In genomic region chr5:79563247-79563590, GRCh38 we compare ENCODE assay signal across 15 cellular contexts.
"Had no signal": no experiment of that assay in that cellular context is flagged by ENCODE, and none has a peak within 500 bp of the region (broad histone marks: within the 10 kb centered on the region; RNA-seq: fewer than 3 reads in every experiment).

No MANE protein-coding gene starts in this region.

- H3K27me3 Mint-ChIP-seq: activated CD4-positive, alpha-beta T cell treated with anti-CD3 and anti-CD28 coated beads, Interleukin-2, amount 10 ng/mL, durations not matched to agents 24 days and 14 days; stimulated activated naive CD8-positive, alpha-beta T cell treated with anti-CD3 and anti-CD28 coated beads, Interleukin-15, amount 100 ng/mL, for 72 hours had no signal

- H3K4me3 Mint-ChIP-seq: activated B cell treated with CpG ODN at 0.5 μM for 24 hours; activated CD4-positive, alpha-beta T cell treated with anti-CD3 and anti-CD28 coated beads, Interleukin-2, amount 10 ng/mL, durations not matched to agents 24 days and 14 days; naive B cell had no signal

- DNase-seq: activated B cell treated with CpG ODN at 0.5 μM for 24 hours; activated CD4-positive, alpha-beta T cell treated with anti-CD3 and anti-CD28 coated beads, Interleukin-2, amount 10 ng/mL, durations not matched to agents 24 days and 14 days; activated naive CD4-positive, alpha-beta T cell; adrenal gland; dorsolateral prefrontal cortex; erythroblast; left lung; mammary epithelial cell; naive B cell; stimulated activated CD4-positive, alpha-beta T cell treated with anti-CD3 and anti-CD28 coated beads, Interleukin-15, amount 100 ng/mL, for 24 hours; stimulated activated CD4-positive, alpha-beta T cell treated with anti-CD3 and anti-CD28 coated beads, Interleukin-4, amount 100 ng/mL, for 24 hours; stimulated activated naive CD8-positive, alpha-beta T cell treated with anti-CD3 and anti-CD28 coated beads, Interleukin-15, amount 100 ng/mL, for 72 hours; upper lobe of left lung had no signal

- H3K27me3 ChIP-seq: cardiac muscle cell, dorsolateral prefrontal cortex, left lung, neutrophil, upper lobe of left lung had no signal

- H3K4me1 ChIP-seq: left lung, upper lobe of left lung had no signal

- H3K9me3 ChIP-seq: adrenal gland, left lung, neutrophil, upper lobe of left lung had no signal

- H3K36me3 ChIP-seq: adrenal gland, cardiac muscle cell, left lung, neutrophil, upper lobe of left lung had no signal

- H3K36me3 Mint-ChIP-seq: naive B cell had no signal

- H3K4me3 ChIP-seq: adrenal gland, cardiac muscle cell, dorsolateral prefrontal cortex, left lung, upper lobe of left lung had no signal

- H3K27ac ChIP-seq: adrenal gland, cardiac muscle cell, dorsolateral prefrontal cortex, left lung, neutrophil, upper lobe of left lung had no signal

- H3K9me3 Mint-ChIP-seq: activated B cell treated with CpG ODN at 0.5 μM for 24 hours, naive B cell had no signal

- H3K27ac Mint-ChIP-seq: activated B cell treated with CpG ODN at 0.5 μM for 24 hours had no signal
